Comparison of ENCODE assay signal across 9 cellular contexts in genomic region chr21:41957991-41958766, GRCh38. TPM values are rescaled to one million over a fixed set of nuclear protein-coding genes. Genes with fewer than 3 reads are reported as not detected.
DNase-seq lines count a peak whose midpoint lies in the region; ATAC-seq and TF ChIP-seq lines count a peak whose summit lies in the region.
"Had no signal": no experiment of that assay in that cellular context is flagged by ENCODE, and none has a peak within 500 bp of the region (broad histone marks: within the 10 kb centered on the region; RNA-seq: fewer than 3 reads in every experiment).

No MANE protein-coding gene starts in this region.

- 33 to 35% methylated on average over 24 of the region's 24 CpGs for WGBS in tibial nerve, 2 donors

- peak overlapping the region; percentile 80 for H2AFZ ChIP-seq in ACC112 (ENCODE audit: low read length, unreplicated experiment)

- H3K79me2 ChIP-seq in ACC112 (ENCODE audit: control insufficient read depth, insufficient read depth, low read length, unreplicated experiment), result peaks cover under 1% of the 10 kb centered on the region

- H3K27ac ChIP-seq in ACC112 (ENCODE audit: low read depth, low read length) (peak overlapping the region; percentile 92), layer of hippocampus (ENCODE audit: low read depth, low read length) (peak overlapping the region; percentile 35), tibial nerve (peak overlapping the region in 3 of 4 donors; percentile 4 to 77 (median 71))
- H3K27ac ChIP-seq: VCaP had no signal

- TF ChIP-seq EP300 in tibial nerve (IDR thresholded peaks at IDR 0.05), result peak in 1 of 2 donors; percentile 69

- ATAC-seq in HG03175 (IDR thresholded peaks at IDR 0.05; ENCODE audit: unreplicated experiment), result no peak

- peak in 3 of 5 experiments; percentile 21 to 63 (median 34) for TF ChIP-seq CTCF in tibial nerve (IDR thresholded peaks at IDR 0.05)

- in situ Hi-C loops in T47D (cut with HindIII; ENCODE audit: low pct_unique_long_range_greater_than_20kb, low sequenced_read_pairs), result no loop called here

- peak overlapping the region; percentile 43; the same call in 1 of the 2 replicates for H3K4me3 ChIP-seq in ACC112 (ENCODE audit: low read depth, low read length)
- H3K4me3 ChIP-seq in tibial nerve, result no peak overlapping the region

- H3K4me1 ChIP-seq in ACC112 (ENCODE audit: control insufficient read depth, insufficient read depth, low read length, unreplicated experiment) (peaks cover 27% of the 10 kb centered on the region), tibial nerve (peaks cover 0 to 41% (median 15%) of the 10 kb centered on the region in 4 donors)

- DNase-seq in LoVo (ENCODE audit: low spot score) (peak; percentile 64), T47D (ENCODE audit: low read depth in 1 of 2, low spot score in 1 of 2) (peak; percentile 67 to 90), tibial nerve (ENCODE audit: low spot score in 2 of 2) (peak; percentile 53 to 75), NCI-H187 treated with DMSO at 0.1 percent for 48 hours (lab: John Stamatoyannopoulos, UW) (no peak), SKM-1 treated with dmso at 0.1 percent for 144 hours (lab: John Stamatoyannopoulos, UW; ENCODE audit: unreplicated experiment) (no peak)

- TF ChIP-seq POLR2A in tibial nerve (IDR thresholded peaks at IDR 0.05), result no peak

- no peaks in the 10 kb centered on the region for H3K9me3 ChIP-seq in tibial nerve

- H3K27me3 ChIP-seq in ACC112 (ENCODE audit: insufficient read depth, low read length) (no peaks in the 10 kb centered on the region), layer of hippocampus (ENCODE audit: control insufficient read depth, insufficient read depth, low read length) (no peaks in the 10 kb centered on the region), tibial nerve (no peaks in the 10 kb centered on the region)

- H3K36me3 ChIP-seq in ACC112 (ENCODE audit: insufficient read depth, low read length), result no peaks in the 10 kb centered on the region
- no peaks in the 10 kb centered on the region for H3K36me3 ChIP-seq in tibial nerve

RNA-seq across cellular contexts. Expression of gene C2CD2, which starts 4.4 kb away (rescaled TPM):
- total RNA-seq in tibial nerve, result 10 to 100 TPM; 37.5 to 63.9 (median 51.6) TPM

RNA-seq across cellular contexts. Expression of gene ZBTB21, which starts 52.0 kb away (rescaled TPM):
- total RNA-seq in tibial nerve, result 10 to 100 TPM in 2 of 4 donors, 1 to 10 TPM in 2; 9.4 to 13.8 (median 10.6) TPM

Comparison
In these comparisons a context has a peak if more than half of its experiments do, and no peak if none do; other contexts are left out.
1. H3K27ac ChIP-seq: peak in every context shown above with its lines; median percentile 92 in ACC112; 71 in tibial nerve; 35 in layer of hippocampus.
2. DNase-seq: peak in LoVo (single experiment), T47D (2 of 2) and tibial nerve (2 of 2); none in NCI-H187 treated with DMSO at 0.1 percent for 48 hours (single experiment) and SKM-1 treated with dmso at 0.1 percent for 144 hours (single experiment).